Comparison of ENCODE assay signal across 7 cellular contexts in genomic region chr9:127801955-127802575, GRCh38. TPM values are rescaled to one million over a fixed set of nuclear protein-coding genes. Genes with fewer than 3 reads are reported as not detected.
DNase-seq lines count a peak whose midpoint lies in the region; ATAC-seq, FAIRE-seq and TF ChIP-seq lines count a peak whose summit lies in the region.

No MANE protein-coding gene starts in this region.

- no peaks in the 10 kb centered on the region for H3K9me3 Mint-ChIP-seq in endodermal cell

- peaks cover 7% of the 10 kb centered on the region for H3K36me3 Mint-ChIP-seq in endodermal cell (ENCODE audit: low read depth)

- in situ Hi-C loops in GM23248 (cut with MboI), result no loop called here
- in situ Hi-C loops in GM13976 (cut with MboI; ENCODE audit: low sequenced_read_pairs, unreplicated experiment), result no loop called here

- H3K9ac ChIP-seq in GM23248 (peak overlapping the region; percentile 98), OCI-LY3 (ENCODE audit: low read length) (peak overlapping the region; percentile 74), endodermal cell (ENCODE audit: extremely low read depth, low read length, poor library complexity, severe bottlenecking) (no peak overlapping the region)

- H3K9me2 ChIP-seq in GM23248 (ENCODE audit: insufficient read depth), result no peaks in the 10 kb centered on the region

- no peaks in the 10 kb centered on the region for H3K27me3 ChIP-seq in GM23248 (replicated peaks; ENCODE audit: insufficient read depth)
- H3K27me3 ChIP-seq in OCI-LY3 (ENCODE audit: low read depth, low read length), result no peaks in the 10 kb centered on the region
- no peaks in the 10 kb centered on the region for H3K27me3 ChIP-seq in endodermal cell (ENCODE audit: control insufficient read depth, insufficient read depth, low read length, poor library complexity, severe bottlenecking)
- no peaks in the 10 kb centered on the region for H3K27me3 ChIP-seq in pancreas

- H3K27me3 Mint-ChIP-seq in endodermal cell (ENCODE audit: insufficient read depth), result peaks cover 2% of the 10 kb centered on the region

- H3K4me1 Mint-ChIP-seq in endodermal cell, result peaks cover 5% of the 10 kb centered on the region

- peak; percentile 39 for DNase-seq in GM23248
- DNase-seq in endodermal cell, result no peak
- DNase-seq in pancreas, result no peak
- no peak for DNase-seq in GM13976 (ENCODE audit: low spot score)
- no peak for DNase-seq in GM12891 (ENCODE audit: insufficient read length, low spot score)

- TF ChIP-seq CTCF in OCI-LY3 (IDR thresholded peaks at IDR 0.05; ENCODE audit: low read depth, low read length) (peak; percentile 25), endodermal cell (conservative IDR thresholded peaks at IDR 0.05) (peak; percentile 69), pancreas (IDR thresholded peaks at IDR 0.05) (no peak), GM13976 (IDR thresholded peaks at IDR 0.05; ENCODE audit: borderline replicate concordance, control extremely low read depth, extremely low read depth, insufficient read depth, missing control alignments) (no peak)

- H2AFZ ChIP-seq in GM23248 (peak overlapping the region; percentile 85), OCI-LY3 (ENCODE audit: low read depth, low read length) (peak overlapping the region; percentile 73)

- H3K36me3 ChIP-seq in GM23248 (ENCODE audit: low read depth) (no peaks in the 10 kb centered on the region), OCI-LY3 (replicated peaks; ENCODE audit: low read depth, low read length) (peaks cover 14% of the 10 kb centered on the region), endodermal cell (ENCODE audit: control insufficient read depth, insufficient read depth, low read length) (peaks cover 10% of the 10 kb centered on the region), pancreas (peaks cover 0 to 2% (median 0%) of the 10 kb centered on the region in 3 donors)

- H3K27ac Mint-ChIP-seq in endodermal cell, result peak overlapping the region; percentile 97

- peaks cover 16% of the 10 kb centered on the region for H3K4me1 ChIP-seq in GM23248 (ENCODE audit: insufficient read depth)
- peaks cover 16% of the 10 kb centered on the region for H3K4me1 ChIP-seq in OCI-LY3 (ENCODE audit: low read length)
- peaks cover 13% of the 10 kb centered on the region for H3K4me1 ChIP-seq in endodermal cell (ENCODE audit: control insufficient read depth, insufficient read depth, low read length)
- peaks cover 20 to 50% (median 39%) of the 10 kb centered on the region in 3 donors for H3K4me1 ChIP-seq in pancreas

- peaks cover 15% of the 10 kb centered on the region for H3F3A ChIP-seq in GM23248 (ENCODE audit: insufficient read depth)

- 17 to 18% methylated on average over 10 of the region's 10 CpGs for WGBS in GM23248 (ENCODE audit: low coverage in 1 of 2, low lambda C conversion rate in 2 of 2, missing lambda C conversion rate in 2 of 2), 2 experiments
- WGBS in endodermal cell (ENCODE audit: insufficient coverage in 1 of 2, insufficient read length in 1 of 2), 2 experiments, result 20 to 33% methylated on average over 2 to 9 of the region's 10 CpGs
- 25 to 26% methylated on average over 10 of the region's 10 CpGs for WGBS in pancreas, 2 donors

- FAIRE-seq in pancreas (lab: Jason Lieb, UNC), result no peak
- no peak for FAIRE-seq in GM12891 (lab: Jason Lieb, UNC)

- peak overlapping the region; percentile 59 for H3K27ac ChIP-seq in GM23248
- peak overlapping the region; percentile 52 for H3K27ac ChIP-seq in OCI-LY3 (ENCODE audit: low read length)
- no peak overlapping the region for H3K27ac ChIP-seq in endodermal cell (ENCODE audit: low read depth, low read length)
- H3K27ac ChIP-seq in pancreas, result peak overlapping the region; percentile 57 to 92 (median 88)

- TF ChIP-seq POLR2A in GM12891 (IDR thresholded peaks at IDR 0.05; ENCODE audit: low read depth, low read length), result no peak

- peak overlapping the region; percentile 97 for H3K4me3 Mint-ChIP-seq in endodermal cell

- peak overlapping the region; percentile 91 for H3K4me3 ChIP-seq in GM23248
- H3K4me3 ChIP-seq in OCI-LY3 (ENCODE audit: low read length), result peak overlapping the region; percentile 81
- peak overlapping the region; percentile 79 for H3K4me3 ChIP-seq in endodermal cell (ENCODE audit: low read length)
- peak overlapping the region in 2 of 4 donors; percentile 56 to 75 for H3K4me3 ChIP-seq in pancreas

- H4K20me1 ChIP-seq in GM23248 (ENCODE audit: insufficient read depth) (no peaks in the 10 kb centered on the region), OCI-LY3 (ENCODE audit: insufficient read depth, low read length) (no peaks in the 10 kb centered on the region)

- intact Hi-C loops in pancreas (cut with DNase I), result no loop called here

- H3K79me2 ChIP-seq in GM23248 (ENCODE audit: insufficient read depth) (peaks cover 34% of the 10 kb centered on the region), OCI-LY3 (ENCODE audit: low read length) (peaks cover 23% of the 10 kb centered on the region)

- H3K9me3 ChIP-seq in GM23248 (ENCODE audit: low read depth), result no peaks in the 10 kb centered on the region
- H3K9me3 ChIP-seq in OCI-LY3 (ENCODE audit: insufficient read depth, low read length), result no peaks in the 10 kb centered on the region
- H3K9me3 ChIP-seq in endodermal cell (ENCODE audit: control insufficient read depth, low read length), result no peaks in the 10 kb centered on the region
- no peaks in the 10 kb centered on the region for H3K9me3 ChIP-seq in pancreas

- ATAC-seq in pancreas (peak in 1 of 4 donors; percentile 12), HG02973 (IDR thresholded peaks at IDR 0.05; ENCODE audit: unreplicated experiment) (no peak)

- H3K4me2 ChIP-seq in GM23248 (ENCODE audit: unreplicated experiment), result peak overlapping the region; percentile 83
- peak overlapping the region; percentile 98 for H3K4me2 ChIP-seq in OCI-LY3 (ENCODE audit: low read length)

TF ChIP-seq in GM12891, 5 proteins besides CTCF, POLR2A, EP300 and RAD21:
- no peak for TF ChIP-seq POU2F2 (IDR thresholded peaks at IDR 0.05; ENCODE audit: low read depth, low read length)
- TF ChIP-seq POLR2AphosphoS5 (IDR thresholded peaks at IDR 0.05; ENCODE audit: low read depth, low read length), result no peak
- no peak for TF ChIP-seq TAF1 (IDR thresholded peaks at IDR 0.05; ENCODE audit: low read depth, low read length)
- TF ChIP-seq SPI1 (IDR thresholded peaks at IDR 0.05; ENCODE audit: low read depth, low read length), result no peak
- no peak for TF ChIP-seq PAX5 (IDR thresholded peaks at IDR 0.05; ENCODE audit: insufficient read depth, low read length, severe bottlenecking)

RNA-seq across cellular contexts. Expression of gene FPGS, which starts 0.6 kb away (rescaled TPM):
- 67.7 and 80.4 TPM in 2 replicates for total RNA-seq in GM23248 (2014; rRNA removed; shearing (Covaris generic))
- 60.2 and 71.4 TPM in 2 replicates for polyA plus RNA-seq in GM23248 (2016; fragmentation: Nextera tagmentation; extraction: Ambion mirVana)
- 10 to 100 TPM; 75.2 to 76.4 TPM for total RNA-seq in endodermal cell
- polyA plus RNA-seq in endodermal cell (2013, experiment 1 of 2), result 46.4 TPM
- 42.8 TPM for polyA plus RNA-seq in endodermal cell (2013, experiment 2 of 2)
- 10 to 100 TPM; 27.0 to 41.3 (median 34.3) TPM for total RNA-seq in pancreas
- polyA plus RNA-seq in pancreas, result 10 to 100 TPM; 57.1 to 85.3 TPM
- 48.1 TPM for polyA plus RNA-seq in GM12891 (2012; ENCODE audit: low read depth, missing spikeins)

RNA-seq across cellular contexts. Expression of gene CDK9, which starts 16.2 kb away (rescaled TPM):
- 43.7 and 59.8 TPM in 2 replicates for total RNA-seq in GM23248 (2014; rRNA removed; shearing (Covaris generic))
- 58.9 and 59.7 TPM in 2 replicates for polyA plus RNA-seq in GM23248 (2016; fragmentation: Nextera tagmentation; extraction: Ambion mirVana)
- total RNA-seq in endodermal cell, result 100 to 1,000 TPM in 1 of 2 donors, 10 to 100 TPM in 1; 97.1 to 101 TPM
- 58.2 TPM for polyA plus RNA-seq in endodermal cell (2013, experiment 1 of 2)
- polyA plus RNA-seq in endodermal cell (2013, experiment 2 of 2), result 58.0 TPM
- 10 to 100 TPM; 33.9 to 58.2 (median 43.9) TPM for total RNA-seq in pancreas
- polyA plus RNA-seq in pancreas, result 100 to 1,000 TPM in 1 of 2 donors, 10 to 100 TPM in 1; 73.7 to 119 TPM
- polyA plus RNA-seq in GM12891 (2012; ENCODE audit: low read depth, missing spikeins), result 48.5 TPM

RNA-seq across cellular contexts. Expression of gene SH2D3C, which starts 23.6 kb away (rescaled TPM):
- total RNA-seq in GM23248 (2014; rRNA removed; shearing (Covaris generic)), result not detected in 2 replicates
- not detected in 2 replicates for polyA plus RNA-seq in GM23248 (2016; fragmentation: Nextera tagmentation; extraction: Ambion mirVana)
- total RNA-seq in endodermal cell, result 1 to 10 TPM in 1 of 2 donors, under 1 TPM in 1; 0.77 to 1.4 TPM
- polyA plus RNA-seq in endodermal cell (2013, experiment 1 of 2), result 5.3 TPM
- 5.3 TPM for polyA plus RNA-seq in endodermal cell (2013, experiment 2 of 2)
- 1 to 10 TPM; 1.4 to 4.8 (median 1.8) TPM for total RNA-seq in pancreas
- 1 to 10 TPM; 6.9 to 7.1 TPM for polyA plus RNA-seq in pancreas
- 10.6 TPM for polyA plus RNA-seq in GM12891 (2012; ENCODE audit: low read depth, missing spikeins)

RNA-seq across cellular contexts. Expression of gene ENG, which starts 52.4 kb away (rescaled TPM):
- total RNA-seq in GM23248 (2014; rRNA removed; shearing (Covaris generic)), result 54.5 and 57.4 TPM in 2 replicates
- polyA plus RNA-seq in GM23248 (2016; fragmentation: Nextera tagmentation; extraction: Ambion mirVana) (226 and 232 TPM in 2 replicates), pancreas (10 to 100 TPM; 25.8 to 32.9 TPM)
- total RNA-seq in endodermal cell (1 to 10 TPM; 2.2 to 2.4 TPM), pancreas (10 to 100 TPM in 5 of 6 donors, 1 to 10 TPM in 1; 9.7 to 42.4 (median 13.6) TPM)
- polyA plus RNA-seq in endodermal cell (2013, experiment 1 of 2), result 1.2 TPM
- polyA plus RNA-seq in endodermal cell (2013, experiment 2 of 2), result 0.95 TPM
- polyA plus RNA-seq in GM12891 (2012; ENCODE audit: low read depth, missing spikeins), result 3.3 TPM

Comparison
In these comparisons a context has a peak if more than half of its experiments do, and no peak if none do; other contexts are left out.
1. CTCF ChIP-seq: peak in OCI-LY3 (single experiment) and endodermal cell (single experiment); none in pancreas (0 of 4) and GM13976 (single experiment).